ENCODE assay signal across 20 cellular contexts in the genomic region with DNA sequence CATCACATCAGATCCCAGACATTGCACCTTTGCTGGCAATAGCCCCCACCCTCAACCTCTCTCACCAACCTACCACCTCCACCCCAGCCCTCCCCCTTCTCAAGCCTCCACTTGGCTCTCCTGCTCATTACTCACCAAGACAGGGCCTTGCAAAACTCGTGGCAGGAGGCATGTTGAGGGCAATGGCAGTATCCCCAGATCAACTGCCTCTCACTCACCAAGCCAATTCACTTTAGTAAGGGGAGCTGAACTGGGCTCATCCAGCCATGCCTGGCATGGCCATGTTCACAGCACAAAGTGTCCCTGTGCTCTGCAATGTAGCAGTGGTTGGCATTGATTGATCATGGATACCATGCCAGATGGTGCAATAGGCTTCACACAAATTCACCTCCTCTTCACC. TPM values are rescaled to one million over a fixed set of nuclear protein-coding genes. Genes with fewer than 3 reads are reported as not detected.
DNase-seq lines count a peak whose midpoint lies in the region; FAIRE-seq and TF ChIP-seq lines count a peak whose summit lies in the region.
"Had no signal": no experiment of that assay in that cellular context is flagged by ENCODE, and none has a peak within 500 bp of the region (broad histone marks: within the 10 kb centered on the region; RNA-seq: fewer than 3 reads in every experiment).

No MANE protein-coding gene starts in this region.

- H3K4me1 ChIP-seq in mesenchymal stem cell (ENCODE audit: control insufficient read depth, insufficient read depth, low read depth, low read length), result peaks cover 2% of the 10 kb centered on the region
- H3K4me1 ChIP-seq: BE2C, HAP-1 had no signal

- H3K9ac ChIP-seq in mesenchymal stem cell (ENCODE audit: low read length), result no peak overlapping the region
- H3K9ac ChIP-seq: GM23248 had no signal

- no peak overlapping the region for H4K91ac ChIP-seq in mesenchymal stem cell (ENCODE audit: low read length)

- H3K23ac ChIP-seq in mesenchymal stem cell (ENCODE audit: low read length in 2 of 2), result peak overlapping the region in 1 of 2 experiments; percentile 1

- no peak overlapping the region for H3K4me2 ChIP-seq in mesenchymal stem cell (ENCODE audit: low read length, poor library complexity, severe bottlenecking)

- DNase-seq in AG04450 (ENCODE audit: low read depth, low spot score) (no peak), AG20443 (ENCODE audit: low spot score) (peak; percentile 4), mesenchymal stem cell (peak; percentile 0), urothelium cell line (ENCODE audit: low spot score) (no peak), NAMALWA (ENCODE audit: low spot score) (no peak), ACHN (no peak)
- DNase-seq: BE2C; C1 segment of cervical spinal cord; CD4-positive, CD25-positive, alpha-beta regulatory T cell; CD8-positive, alpha-beta memory T cell; COR-L47; GM23248 had no signal

- no peak for TF ChIP-seq CTCF in AG04450 (IDR thresholded peaks at IDR 0.05; ENCODE audit: low read depth, low read length)

- H3K4ac ChIP-seq in mesenchymal stem cell (ENCODE audit: low read depth in 1 of 2, low read length in 2 of 2), result no peak overlapping the region

- H3K27me3 ChIP-seq in AG04450 (ENCODE audit: control insufficient read depth, insufficient read depth, low read length) (peaks cover 5% of the 10 kb centered on the region), mesenchymal stem cell (ENCODE audit: control insufficient read depth in 1 of 2, insufficient read depth in 1 of 2, low read length in 2 of 2) (peaks cover 0 to 22% of the 10 kb centered on the region in 2 experiments)
- H3K27me3 ChIP-seq: BE2C had no signal

- 22% methylated on average over 1 of the region's 1 CpG for WGBS in mesenchymal stem cell

- no peaks in the 10 kb centered on the region for H3K36me3 ChIP-seq in mesenchymal stem cell (ENCODE audit: control insufficient read depth in 1 of 2, insufficient read depth in 2 of 2, low read depth in 1 of 2, low read length in 2 of 2)
- H3K36me3 ChIP-seq: BE2C, HAP-1 had no signal

- H3K27ac ChIP-seq in AG04450 (ENCODE audit: low read depth, low read length) (peak overlapping the region; percentile 2), mesenchymal stem cell (ENCODE audit: low read length, poor library complexity, severe bottlenecking) (no peak overlapping the region)
- H3K27ac ChIP-seq: GM23248 had no signal

- H2BK5ac ChIP-seq in mesenchymal stem cell (ENCODE audit: low read depth, low read length, poor library complexity, severe bottlenecking), result no peak overlapping the region

- no peak overlapping the region for H2BK120ac ChIP-seq in mesenchymal stem cell (ENCODE audit: low read depth, low read length)

- H3K9me3 ChIP-seq in AG04450 (ENCODE audit: control insufficient read depth, insufficient read depth, low read length), result no peaks in the 10 kb centered on the region
- H3K9me3 ChIP-seq in mesenchymal stem cell (ENCODE audit: control insufficient read depth, low read length), result no peaks in the 10 kb centered on the region
- H3K9me3 ChIP-seq: BE2C, HAP-1 had no signal

- no peak overlapping the region for H2AK5ac ChIP-seq in mesenchymal stem cell (ENCODE audit: low read length, severe bottlenecking)

- POLR2A ChIA-PET in AG04450 (lab: Yijun Ruan, JAX), result no interaction called here

- in situ Hi-C loops in ACHN (cut with HindIII; ENCODE audit: low pct_ligation_motif_present, low pct_unique_long_range_greater_than_20kb, low sequenced_read_pairs), result no loop called here

- H3K18ac ChIP-seq in mesenchymal stem cell (ENCODE audit: low read depth in 1 of 2, low read length in 2 of 2), result no peak overlapping the region

- peak overlapping the region in 1 of 2 experiments; percentile 76 for H3K14ac ChIP-seq in mesenchymal stem cell (ENCODE audit: low read length in 2 of 2)

- no peak overlapping the region for H4K8ac ChIP-seq in mesenchymal stem cell (ENCODE audit: low read length)

- H3K4me3 ChIP-seq in AG04450 (ENCODE audit: low read depth, low read length) (no peak overlapping the region), mesenchymal stem cell (ENCODE audit: insufficient read depth in 1 of 2, low read depth in 1 of 2, low read length in 2 of 2) (no peak overlapping the region)
- H3K4me3 ChIP-seq: GM23248, HAP-1 had no signal

- FAIRE-seq in urothelium cell line (lab: Jason Lieb, UNC), result peak; percentile 44
- FAIRE-seq: A204.1, D721Med, G401.6, GM12891, GM19239, HepG2 had no signal

- no peak overlapping the region for H2BK15ac ChIP-seq in mesenchymal stem cell (ENCODE audit: low read depth, poor library complexity, severe bottlenecking)

- no peaks in the 10 kb centered on the region for H3K79me1 ChIP-seq in mesenchymal stem cell (replicated peaks; ENCODE audit: low read length, poor library complexity, severe bottlenecking)

- CTCF ChIA-PET in AG04450 (lab: Charles Lee), result interaction anchor here (0.7 kb wide), 1 partner anchor 1560 kb away, joined by 9 read pairs; no protein-coding TSS in a partner anchor

- H2AFZ ChIP-seq in mesenchymal stem cell (ENCODE audit: low read depth, low read length), result no peak overlapping the region
- H2AFZ ChIP-seq: GM23248 had no signal

- no peak overlapping the region for H2BK12ac ChIP-seq in mesenchymal stem cell (ENCODE audit: low read length in 2 of 2)

RNA-seq across cellular contexts. Expression of a gene that starts 46.3 kb away (rescaled TPM):
- polyA plus RNA-seq in AG04450 (2011; rRNA removed), result not detected in 2 replicates
- polyA minus RNA-seq in AG04450 (2011; rRNA and poly(A)+ RNA removed), result not detected in 2 replicates
- polyA plus RNA-seq in mesenchymal stem cell (2013, experiment 1 of 2), result not detected
- polyA plus RNA-seq in mesenchymal stem cell (2013, experiment 2 of 2), result not detected
- polyA plus RNA-seq: CD4-positive, CD25-positive, alpha-beta regulatory T cell; CD8-positive, alpha-beta memory T cell; GM23248; HepG2; IgD-negative memory B cell had no signal

Comparison
In these comparisons a context has a peak if more than half of its experiments do, and no peak if none do; other contexts are left out.
1. DNase-seq: peak in AG20443 (single experiment) and mesenchymal stem cell (single experiment); none in AG04450 (single experiment), urothelium cell line (single experiment), NAMALWA (single experiment) and ACHN (single experiment).